Comparison of ENCODE assay signal across 8 cellular contexts in the genomic region with DNA sequence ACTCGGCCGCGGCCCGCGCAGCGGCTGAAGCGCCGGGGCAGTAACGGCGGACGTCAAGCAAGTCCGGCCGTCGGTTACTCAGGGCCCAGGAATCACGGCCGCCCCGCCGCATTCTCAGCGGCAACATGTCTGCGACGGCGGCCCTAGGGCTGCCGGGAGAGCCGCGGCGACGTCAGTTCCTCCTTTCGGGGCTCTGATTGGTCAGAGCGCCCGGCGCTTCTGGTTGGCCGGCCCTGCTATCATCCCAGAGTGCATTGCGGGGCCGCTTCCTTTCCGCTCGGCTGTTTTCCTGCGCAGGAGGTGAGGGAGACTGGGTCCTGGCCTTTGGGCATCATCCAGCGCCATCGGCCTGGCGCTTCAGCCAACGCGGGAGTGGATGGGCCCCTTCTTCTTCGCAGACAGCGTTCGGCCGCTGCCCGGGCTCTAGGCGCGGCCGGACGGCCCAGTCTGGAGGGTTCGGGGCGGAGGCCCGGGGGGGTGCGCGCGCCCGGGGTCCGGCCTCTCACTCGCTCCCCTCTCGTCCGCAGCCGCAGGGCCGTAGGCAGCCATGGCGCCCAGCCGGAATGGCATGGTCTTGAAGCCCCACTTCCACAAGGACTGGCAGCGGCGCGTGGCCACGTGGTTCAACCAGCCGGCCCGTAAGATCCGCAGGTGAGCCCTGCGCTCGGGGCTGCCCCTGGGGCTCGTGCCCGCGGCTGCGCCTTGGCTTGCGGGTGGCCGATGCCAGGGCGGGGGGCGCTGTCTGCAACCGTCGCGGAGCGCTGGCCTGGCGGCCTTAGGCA. TPM values are rescaled to one million over a fixed set of nuclear protein-coding genes. Genes with fewer than 3 reads are reported as not detected.
DNase-seq lines count a peak whose midpoint lies in the region; ATAC-seq and TF ChIP-seq lines count a peak whose summit lies in the region.

A gene (plus strand): TSS at position 270 of the 782 bp plus-strand sequence. CDS start 278 bp downstream, at position 548.

- H2AFZ ChIP-seq in DND-41 (ENCODE audit: low read depth, low read length) (peak within 1 kb of the TSS; percentile 89), GM23248 (peak within 1 kb of the TSS; percentile 54; the same call in 1 of the 2 replicates)

- H4K20me1 ChIP-seq in DND-41 (ENCODE audit: insufficient read depth, low read length): peaks cover 49% of the 10 kb centered on the region
- H4K20me1 ChIP-seq in GM23248 (ENCODE audit: insufficient read depth): peaks cover 33% of the 10 kb centered on the region

- H3K27me3 Mint-ChIP-seq in naive B cell: no peaks in the 10 kb centered on the region

- no peaks in the 10 kb centered on the region for H3K9me3 Mint-ChIP-seq in naive B cell
- H3K9me3 Mint-ChIP-seq in stimulated activated effector memory CD8-positive, alpha-beta T cell treated with anti-CD3 and anti-CD28 coated beads, Interleukin-12 subunit alpha, Interleukin-12 subunit beta, amount 100 ng/mL, for 72 hours: no peaks in the 10 kb centered on the region

- in situ Hi-C loops in GM23248 (cut with MboI): no loop called here

- peak within 1 kb of the TSS; percentile 91 to 99 (median 97) for H3K27ac Mint-ChIP-seq in naive B cell
- peak within 1 kb of the TSS; percentile 96 for H3K27ac Mint-ChIP-seq in stimulated activated effector memory CD8-positive, alpha-beta T cell treated with anti-CD3 and anti-CD28 coated beads, Interleukin-12 subunit alpha, Interleukin-12 subunit beta, amount 100 ng/mL, for 72 hours

- peak within 1 kb of the TSS; percentile 88 to 99 (median 96) for H3K4me3 Mint-ChIP-seq in naive B cell
- peak within 1 kb of the TSS; percentile 96 for H3K4me3 Mint-ChIP-seq in stimulated activated effector memory CD8-positive, alpha-beta T cell treated with anti-CD3 and anti-CD28 coated beads, Interleukin-12 subunit alpha, Interleukin-12 subunit beta, amount 100 ng/mL, for 72 hours

- ATAC-seq in DND-41 (ENCODE audit: insufficient read depth, low read depth): peak; percentile 90
- ATAC-seq in naive B cell (ENCODE audit: low read depth in 2 of 2): peak; percentile 91 to 94
- ATAC-seq in stimulated activated effector memory CD8-positive, alpha-beta T cell treated with anti-CD3 and anti-CD28 coated beads, Interleukin-12 subunit alpha, Interleukin-12 subunit beta, amount 100 ng/mL, for 72 hours: peak; percentile 93

- H3K9me3 ChIP-seq in DND-41 (ENCODE audit: insufficient read depth, low read length, severe bottlenecking) (no peaks in the 10 kb centered on the region), GM23248 (ENCODE audit: low read depth) (no peaks in the 10 kb centered on the region)

- no peaks in the 10 kb centered on the region for H3K27me3 ChIP-seq in DND-41 (ENCODE audit: insufficient read depth, low read length, poor library complexity)
- H3K27me3 ChIP-seq in GM23248 (replicated peaks; ENCODE audit: insufficient read depth): no peaks in the 10 kb centered on the region

- TF ChIP-seq CTCF in DND-41 (IDR thresholded peaks at IDR 0.05; ENCODE audit: borderline replicate concordance, extremely low read depth, low read length, poor library complexity, severe bottlenecking): peak; percentile 15
- TF ChIP-seq CTCF in LNCaP clone FGC (IDR thresholded peaks at IDR 0.05; ENCODE audit: control insufficient read depth, extremely low read depth, insufficient read depth): 0 out of 2 replicates have a peak, but pooled peaks have one; percentile 9

- H3K36me3 ChIP-seq in DND-41 (ENCODE audit: insufficient read depth, low read length) (peaks cover 65% of the 10 kb centered on the region), GM23248 (ENCODE audit: low read depth) (peaks cover 36% of the 10 kb centered on the region)

- H3K9me2 ChIP-seq in GM23248 (ENCODE audit: insufficient read depth): no peaks in the 10 kb centered on the region

- peaks cover 0 to 18% of the 10 kb centered on the region in 2 donors for H3K36me3 Mint-ChIP-seq in naive B cell
- peaks cover 65% of the 10 kb centered on the region for H3K36me3 Mint-ChIP-seq in stimulated activated effector memory CD8-positive, alpha-beta T cell treated with anti-CD3 and anti-CD28 coated beads, Interleukin-12 subunit alpha, Interleukin-12 subunit beta, amount 100 ng/mL, for 72 hours

- peaks cover 44% of the 10 kb centered on the region for H3K79me2 ChIP-seq in DND-41 (ENCODE audit: insufficient read depth, low read length)
- peaks cover 30% of the 10 kb centered on the region for H3K79me2 ChIP-seq in GM23248 (ENCODE audit: insufficient read depth)

- H3K4me3 ChIP-seq in DND-41 (ENCODE audit: low read depth in 1 of 2, low read length in 2 of 2) (peak within 1 kb of the TSS; percentile 39 to 84), GM23248 (peak within 1 kb of the TSS; percentile 84), LNCaP clone FGC (ENCODE audit: low read depth, low read length) (peak within 1 kb of the TSS; percentile 94)

- H3K4me1 ChIP-seq in DND-41 (ENCODE audit: insufficient read depth, low read length) (peaks cover 36% of the 10 kb centered on the region), GM23248 (ENCODE audit: insufficient read depth) (peaks cover 38% of the 10 kb centered on the region)

- peak; percentile 95 for DNase-seq in DND-41
- peak; percentile 99 for DNase-seq in GM23248
- peak; percentile 80 for DNase-seq in LNCaP clone FGC (ENCODE audit: low read depth)
- peak; percentile 93 for DNase-seq in RPMI8226
- DNase-seq in activated T-helper 1 cell treated with anti-CD3 and anti-CD28 coated beads, Interleukin-2, amount 50 U/mL, for 16 hours (ENCODE audit: low read depth in 1 of 2, low spot score in 1 of 2): peak; percentile 83 to 88
- DNase-seq in fibroblast of gingiva (ENCODE audit: low read depth): peak; percentile 96
- peak; percentile 90 for DNase-seq in naive B cell
- DNase-seq in stimulated activated effector memory CD8-positive, alpha-beta T cell treated with anti-CD3 and anti-CD28 coated beads, Interleukin-12 subunit alpha, Interleukin-12 subunit beta, amount 100 ng/mL, for 72 hours (ENCODE audit: low spot score in 2 of 2): peak; percentile 80 to 95

- H3K4me1 Mint-ChIP-seq in naive B cell: peaks cover 28 to 66% (median 51%) of the 10 kb centered on the region in 3 donors
- H3K4me1 Mint-ChIP-seq in stimulated activated effector memory CD8-positive, alpha-beta T cell treated with anti-CD3 and anti-CD28 coated beads, Interleukin-12 subunit alpha, Interleukin-12 subunit beta, amount 100 ng/mL, for 72 hours: peaks cover 47% of the 10 kb centered on the region

- WGBS in GM23248 (ENCODE audit: low coverage in 1 of 2, low lambda C conversion rate in 2 of 2, missing lambda C conversion rate in 2 of 2), 2 experiments: 0 to 1% methylated on average over 61 to 68 of the region's 88 CpGs

- H3K27ac ChIP-seq in DND-41 (ENCODE audit: low read length) (peak within 1 kb of the TSS; percentile 84), GM23248 (peak within 1 kb of the TSS; percentile 99)

- peaks cover 54% of the 10 kb centered on the region for H3F3A ChIP-seq in GM23248 (ENCODE audit: insufficient read depth)

- H3K4me2 ChIP-seq in DND-41 (ENCODE audit: insufficient read depth, low read length) (peak within 1 kb of the TSS; percentile 89), GM23248 (ENCODE audit: unreplicated experiment) (peak within 1 kb of the TSS; percentile 93)

- H3K9ac ChIP-seq in DND-41 (ENCODE audit: low read depth, low read length) (peak within 1 kb of the TSS; percentile 97), GM23248 (peak within 1 kb of the TSS; percentile 96)

RNA-seq across cellular contexts. Expression of the gene that starts here (rescaled TPM):
- total RNA-seq in GM23248 (2014; rRNA removed; shearing (Covaris generic)): 3,580 and 6,666 TPM in 2 replicates
- polyA plus RNA-seq in GM23248 (2016; fragmentation: Nextera tagmentation; extraction: Ambion mirVana) (1,418 and 1,480 TPM in 2 replicates), naive B cell (ENCODE audit: low read depth in 6 of 6) (1,000 to 10,000 TPM; 3,620 to 5,980 (median 5,028) TPM)

Comparison
In these comparisons a context has a peak if more than half of its experiments do, and no peak if none do; other contexts are left out.
1. Peak in every context shown above with its lines: DNase-seq, ATAC-seq, H3K4me3 ChIP-seq and H3K27ac ChIP-seq.